ENCODE assay signal across 27 cellular contexts in genomic region chr5:107304671-107305070, GRCh38.
"Had no signal": no experiment of that assay in that cellular context is flagged by ENCODE, and none has a peak within 500 bp of the region (broad histone marks: within the 10 kb centered on the region; RNA-seq: fewer than 3 reads in every experiment).

No MANE protein-coding gene starts in this region.

- H3K27ac Mint-ChIP-seq: naive thymus-derived CD8-positive, alpha-beta T cell; nephron; stimulated activated memory B cell treated with anti-CD40 and anti-IgM and Interleukin-4, amounts not matched to agents 10 μg/mL and 1 μg/mL and 100 μg/mL, for 72 hours; stimulated activated naive CD8-positive, alpha-beta T cell treated with anti-CD3 and anti-CD28 coated beads, Interleukin-15, amount 100 ng/mL, for 72 hours had no signal

- DNase-seq: islet precursor cell; kidney glomerular epithelial cell; left colon; left ventricle myocardium inferior; naive thymus-derived CD8-positive, alpha-beta T cell; nucleus accumbens; pancreas; posterior cingulate gyrus; retina; right cardiac atrium; sigmoid colon; stimulated activated CD4-positive, alpha-beta T cell treated with anti-CD3 and anti-CD28 coated beads, Interleukin-1b, Interleukin-23, amount 100 ng/mL, for 48 hours; stimulated activated CD4-positive, alpha-beta T cell treated with anti-CD3 and anti-CD28 coated beads, Interleukin-2, amount 100 ng/mL, for 48 hours; stimulated activated CD4-positive, alpha-beta T cell treated with anti-CD3 and anti-CD28 coated beads, Interleukin-4, amount 100 ng/mL, for 4 hours; stimulated activated CD8-positive, alpha-beta memory T cell treated with anti-CD3 and anti-CD28 coated beads, Interleukin-4, amount 100 ng/mL, for 48 hours; stimulated activated naive CD4-positive, alpha-beta T cell treated with Interleukin-2 at 50 U/mL for 16 hours; stimulated activated naive CD8-positive, alpha-beta T cell treated with anti-CD3 and anti-CD28 coated beads, Interleukin-15, amount 100 ng/mL, for 72 hours; substantia nigra; upper lobe of left lung had no signal

- H3K4me1 ChIP-seq: left ventricle myocardium inferior, pancreas, prostate gland, sigmoid colon, upper lobe of left lung had no signal

- H3K9me3 ChIP-seq: left ventricle myocardium inferior, pancreas, prostate gland, sigmoid colon, tibial nerve, upper lobe of left lung, vagina had no signal

- H3K36me3 Mint-ChIP-seq: naive thymus-derived CD8-positive, alpha-beta T cell; stimulated activated memory B cell treated with anti-CD40 and anti-IgM and Interleukin-4, amounts not matched to agents 10 μg/mL and 1 μg/mL and 100 μg/mL, for 72 hours had no signal

- H3K27me3 ChIP-seq: pancreas, sigmoid colon, tibial nerve, upper lobe of left lung, vagina had no signal

- H3K4me3 Mint-ChIP-seq: naive thymus-derived CD8-positive, alpha-beta T cell; nephron; neural crest cell; stimulated activated memory B cell treated with anti-CD40 and anti-IgM and Interleukin-4, amounts not matched to agents 10 μg/mL and 1 μg/mL and 100 μg/mL, for 72 hours; stimulated activated naive CD8-positive, alpha-beta T cell treated with anti-CD3 and anti-CD28 coated beads, Interleukin-15, amount 100 ng/mL, for 72 hours had no signal

- H3K27ac ChIP-seq: left ventricle myocardium inferior, pancreas, prostate gland, sigmoid colon, tibial nerve, upper lobe of left lung, vagina had no signal

- ATAC-seq: left colon; naive thymus-derived CD8-positive, alpha-beta T cell; pancreas; right cardiac atrium; stimulated activated memory B cell treated with anti-CD40 and anti-IgM and Interleukin-4, amounts not matched to agents 10 μg/mL and 1 μg/mL and 100 μg/mL, for 72 hours; stimulated activated naive CD8-positive, alpha-beta T cell treated with anti-CD3 and anti-CD28 coated beads, Interleukin-15, amount 100 ng/mL, for 72 hours had no signal

- H3K9me3 Mint-ChIP-seq: nephron had no signal

- H3K27me3 Mint-ChIP-seq: stimulated activated memory B cell treated with anti-CD40 and anti-IgM and Interleukin-4, amounts not matched to agents 10 μg/mL and 1 μg/mL and 100 μg/mL, for 72 hours; stimulated activated naive CD8-positive, alpha-beta T cell treated with anti-CD3 and anti-CD28 coated beads, Interleukin-15, amount 100 ng/mL, for 72 hours had no signal

- FAIRE-seq: pancreas had no signal

- H3K4me3 ChIP-seq: left ventricle myocardium inferior, lung, pancreas, prostate gland, sigmoid colon, smooth muscle cell, tibial nerve, upper lobe of left lung, vagina had no signal

- H3K4me1 Mint-ChIP-seq: naive thymus-derived CD8-positive, alpha-beta T cell; neural crest cell; stimulated activated memory B cell treated with anti-CD40 and anti-IgM and Interleukin-4, amounts not matched to agents 10 μg/mL and 1 μg/mL and 100 μg/mL, for 72 hours; stimulated activated naive CD8-positive, alpha-beta T cell treated with anti-CD3 and anti-CD28 coated beads, Interleukin-15, amount 100 ng/mL, for 72 hours had no signal

- H3K36me3 ChIP-seq: left ventricle myocardium inferior, pancreas, prostate gland, sigmoid colon, tibial nerve, upper lobe of left lung, vagina had no signal

- H3K4me2 ChIP-seq: smooth muscle cell had no signal
